ENCODE assay signal across 7 cellular contexts in the genomic region with DNA sequence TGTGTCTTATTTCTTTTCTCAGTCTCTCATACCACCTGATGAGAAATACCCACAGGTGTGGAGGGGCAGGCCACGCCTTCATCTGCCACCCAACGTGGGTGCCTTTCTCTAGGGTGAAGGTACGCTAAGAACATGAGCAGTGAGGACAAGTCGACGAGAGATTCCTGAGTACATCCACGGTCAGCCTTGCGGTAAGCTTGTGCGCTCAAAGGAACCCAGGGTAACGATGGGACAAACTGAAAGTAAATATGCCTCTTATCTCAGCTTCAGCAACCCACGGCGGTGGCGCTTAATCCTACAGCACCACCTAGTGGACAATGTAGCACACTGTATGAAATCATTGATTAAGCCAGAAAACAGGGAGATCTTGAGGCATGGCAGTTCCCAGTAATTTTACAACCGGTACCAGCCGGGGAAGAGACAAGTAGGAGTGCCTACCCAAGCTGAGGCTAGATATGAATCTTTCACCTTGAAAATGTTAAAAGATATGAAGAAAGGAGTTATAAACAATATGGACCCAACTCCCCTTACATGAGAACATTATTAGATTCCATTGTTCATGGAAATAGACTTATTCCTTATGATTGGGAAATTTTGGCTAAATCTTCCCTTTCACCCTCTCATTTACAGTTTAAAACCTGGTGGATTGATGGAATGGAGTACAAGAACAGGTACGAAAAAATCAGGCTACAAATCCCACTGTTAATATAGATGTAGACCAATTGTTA.
A peak's percentile ranks its signal among the peaks of the same experiment; 100 is the strongest.
DNase-seq lines count a peak whose midpoint lies in the region; ATAC-seq and TF ChIP-seq lines count a peak whose summit lies in the region.

No MANE protein-coding gene starts in this region.

- TF ChIP-seq POLR2A in vagina (IDR thresholded peaks at IDR 0.05): no peak

- H3K9me3 ChIP-seq in heart right ventricle (peaks cover 0 to 34% (median 3%) of the 10 kb centered on the region in 11 donors), vagina (no peaks in the 10 kb centered on the region)

- H3K27me3 ChIP-seq in heart right ventricle: no peaks in the 10 kb centered on the region
- H3K27me3 ChIP-seq in vagina: no peaks in the 10 kb centered on the region

- H3K27ac Mint-ChIP-seq in activated naive CD8-positive, alpha-beta T cell treated with anti-CD3 and anti-CD28 coated beads for 36 hours: peak overlapping the region; percentile 80

- peak; percentile 78 to 99 (median 96) for ATAC-seq in heart right ventricle

- no peaks in the 10 kb centered on the region for H3K36me3 ChIP-seq in heart right ventricle
- no peaks in the 10 kb centered on the region for H3K36me3 ChIP-seq in vagina

- WGBS in heart right ventricle, 2 donors: 27% methylated on average over 15 of the region's 15 CpGs

- H3K4me1 ChIP-seq in heart right ventricle (peaks cover 0 to 17% (median 12%) of the 10 kb centered on the region in 9 donors), vagina (no peaks in the 10 kb centered on the region)

- H3K9me3 Mint-ChIP-seq in activated naive CD8-positive, alpha-beta T cell treated with anti-CD3 and anti-CD28 coated beads for 36 hours: peaks cover 5% of the 10 kb centered on the region

- in situ Hi-C loops in GM13977 (cut with MboI; ENCODE audit: low pct_unique_long_range_greater_than_20kb, low sequenced_read_pairs, unreplicated experiment): no loop called here
- in situ Hi-C loops in KBM-7 (cut with MboI; ENCODE audit: low pct_unique_long_range_greater_than_20kb, low sequenced_read_pairs): no loop called here

- H3K27me3 Mint-ChIP-seq in activated naive CD8-positive, alpha-beta T cell treated with anti-CD3 and anti-CD28 coated beads for 36 hours: peaks cover 4% of the 10 kb centered on the region

- peak; percentile 37 for DNase-seq in GM13977 (ENCODE audit: low spot score)
- DNase-seq in KBM-7: peak; percentile 78
- DNase-seq in SK-N-DZ (ENCODE audit: low spot score): peak; percentile 54
- peak; percentile 64 for DNase-seq in activated naive CD8-positive, alpha-beta T cell treated with anti-CD3 and anti-CD28 coated beads for 36 hours
- DNase-seq in heart right ventricle: peak; percentile 50 to 70
- peak; percentile 46 for DNase-seq in renal cortical epithelial cell (ENCODE audit: low read depth)
- no peak for DNase-seq in vagina (ENCODE audit: extremely low spot score in 2 of 2)

- intact Hi-C loops in heart right ventricle (cut with DNase I): loop anchor here in 3 of 10 donors (10.0 kb wide), 2 partner anchors 83 to 93 kb away; partner anchors contain the start of gene ZNF141 (in 2 of the 3)
- intact Hi-C loops in vagina (cut with DNase I): no loop called here

- H3K4me3 Mint-ChIP-seq in activated naive CD8-positive, alpha-beta T cell treated with anti-CD3 and anti-CD28 coated beads for 36 hours: peak overlapping the region; percentile 80

- TF ChIP-seq CTCF in GM13977 (IDR thresholded peaks at IDR 0.05; ENCODE audit: extremely low read depth, insufficient read depth, missing control alignments) (peak; percentile 81), heart right ventricle (IDR thresholded peaks at IDR 0.05) (peak; percentile 88 to 96 (median 93)), vagina (IDR thresholded peaks at IDR 0.05) (peak; percentile 66 to 89 (median 85))

- H3K4me3 ChIP-seq in heart right ventricle (peak overlapping the region in 9 of 10 donors; percentile 37 to 65 (median 56)), vagina (peak overlapping the region; percentile 35 to 53)

- peak overlapping the region in 7 of 10 donors; percentile 30 to 67 (median 53) for H3K27ac ChIP-seq in heart right ventricle
- peak overlapping the region; percentile 37 for H3K27ac ChIP-seq in vagina

- peaks cover 6% of the 10 kb centered on the region for H3K36me3 Mint-ChIP-seq in activated naive CD8-positive, alpha-beta T cell treated with anti-CD3 and anti-CD28 coated beads for 36 hours

- H3K4me1 Mint-ChIP-seq in activated naive CD8-positive, alpha-beta T cell treated with anti-CD3 and anti-CD28 coated beads for 36 hours: peaks cover 10% of the 10 kb centered on the region

Comparison
In these comparisons a context has a peak if more than half of its experiments do, and no peak if none do; other contexts are left out.
1. DNase-seq: peak in GM13977 (single experiment), KBM-7 (single experiment), SK-N-DZ (single experiment), activated naive CD8-positive, alpha-beta T cell treated with anti-CD3 and anti-CD28 coated beads for 36 hours (single experiment), heart right ventricle (2 of 2) and renal cortical epithelial cell (single experiment); none in vagina (0 of 2).
2. Peak in every context shown above with its lines, with median percentiles within 50 percentile points of each other: CTCF ChIP-seq.